ENCODE assay signal across 9 cellular contexts in the genomic region with DNA sequence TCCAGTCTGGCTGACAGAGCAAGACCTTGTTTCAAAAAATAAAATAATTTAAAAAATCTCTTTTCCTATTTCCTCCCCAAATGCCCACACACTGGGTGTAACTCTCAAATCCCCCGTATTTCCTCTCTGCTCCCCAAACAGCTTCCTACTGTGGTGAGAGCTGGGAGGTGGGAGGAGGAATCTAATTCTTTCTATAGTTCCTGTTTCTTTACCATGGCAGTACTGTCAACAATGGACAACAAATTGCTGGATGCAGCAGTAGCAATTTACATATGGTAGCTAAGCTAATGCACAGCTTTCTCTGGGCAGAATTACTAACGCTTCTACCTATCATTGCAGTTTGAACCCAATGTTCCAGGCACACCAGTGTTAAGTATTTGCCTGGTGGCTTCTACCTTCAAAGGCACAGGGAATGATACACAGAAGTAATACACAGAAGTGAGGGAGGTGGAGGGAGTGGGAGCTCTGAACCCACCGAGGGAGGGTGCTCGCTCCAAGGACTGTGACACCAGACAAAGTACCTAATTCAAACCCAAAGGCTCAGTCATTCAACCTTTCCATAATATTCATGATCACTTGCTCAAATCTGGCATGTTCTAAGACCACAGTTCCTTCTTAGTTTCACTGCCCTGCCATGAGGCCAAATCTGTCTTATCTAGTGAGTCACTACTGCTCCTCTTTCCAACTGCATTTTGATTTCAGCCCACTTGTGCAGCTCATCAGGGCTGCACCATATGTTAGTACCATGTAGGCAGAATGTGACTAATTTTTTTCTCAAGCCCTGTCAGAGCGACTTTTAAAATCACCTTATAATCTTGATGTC. TPM values are rescaled to one million over a fixed set of nuclear protein-coding genes. Genes with fewer than 3 reads are reported as not detected.
DNase-seq lines count a peak whose midpoint lies in the region; ATAC-seq, FAIRE-seq and TF ChIP-seq lines count a peak whose summit lies in the region.
"Had no signal": no experiment of that assay in that cellular context is flagged by ENCODE, and none has a peak within 500 bp of the region (broad histone marks: within the 10 kb centered on the region; RNA-seq: fewer than 3 reads in every experiment).

No MANE protein-coding gene starts in this region.

- intact Hi-C loops in Calu3 (cut with micrococcal nuclease; ENCODE audit: unreplicated experiment) (no loop called here), K562 (cut with micrococcal nuclease) (loop anchor here (5.0 kb wide), 1 partner anchor 37 kb away; the partner anchor contains the start of gene CELF1), upper lobe of right lung (cut with DNase I) (no loop called here)

- H3K79me2 ChIP-seq in OCI-LY1 (ENCODE audit: insufficient read depth, low read length), result peaks cover 94% of the 10 kb centered on the region
- H3K79me2 ChIP-seq in K562 (ENCODE audit: control insufficient read depth, insufficient read depth, low read length), result peaks cover 96% of the 10 kb centered on the region

- peaks cover 7% of the 10 kb centered on the region for H3K9me1 ChIP-seq in K562 (ENCODE audit: control insufficient read depth, insufficient read depth, low read length)

- H3K4me1 Mint-ChIP-seq in Calu3 (ENCODE audit: low read depth, unreplicated experiment) (peaks cover 41% of the 10 kb centered on the region), memory B cell (peaks cover 29% of the 10 kb centered on the region)

- H3K4me3 Mint-ChIP-seq in Calu3 (ENCODE audit: low read depth, unreplicated experiment) (no peak overlapping the region), memory B cell (peak overlapping the region; percentile 62)

- H3K27ac ChIP-seq in HEK293 (ENCODE audit: extremely low read depth, low read depth, low read length), result no peak overlapping the region
- H3K27ac ChIP-seq in OCI-LY1 (ENCODE audit: low read depth, low read length, poor library complexity, severe bottlenecking), result peak overlapping the region; percentile 75
- H3K27ac ChIP-seq in K562 (ENCODE audit: extremely low read depth, low read depth, low read length), result peak overlapping the region; percentile 48; the same call in 1 of the 3 replicates
- H3K27ac ChIP-seq in upper lobe of right lung, result peak overlapping the region; percentile 64

- ATAC-seq in K562 (peak; percentile 63), memory B cell (ENCODE audit: low read depth) (peak; percentile 21), upper lobe of right lung (peak; percentile 89), HG02571 (IDR thresholded peaks at IDR 0.05; ENCODE audit: unreplicated experiment) (no peak)

- H3K4me1 ChIP-seq in HEK293 (ENCODE audit: control insufficient read depth, insufficient read depth, low read length) (peaks cover 23% of the 10 kb centered on the region), OCI-LY1 (ENCODE audit: insufficient read depth, low read length, severe bottlenecking) (peaks cover 86% of the 10 kb centered on the region), K562 (replicated peaks in 1 of 2; ENCODE audit: control insufficient read depth in 2 of 2, insufficient read depth in 2 of 2, low read length in 2 of 2) (peaks cover 37 to 59% of the 10 kb centered on the region in 2 experiments), upper lobe of right lung (peaks cover 80% of the 10 kb centered on the region)

- peak overlapping the region; percentile 4; the same call in 1 of the 2 replicates for H3K4me2 ChIP-seq in OCI-LY1 (ENCODE audit: low read length)
- H3K4me2 ChIP-seq in K562 (ENCODE audit: insufficient read depth, low read length), result 0 out of 2 replicates have a peak overlapping the region, but pooled peaks have one; percentile 25

- CTCF ChIA-PET in Calu3 (lab: Charles Lee) (interaction anchor here (0.5 to 1.4 kb wide), 4 partner anchors 14 to 70 kb away, joined by 3 to 5 read pairs (median 4); no protein-coding TSS in a partner anchor), HEK293 (lab: Yijun Ruan, JAX) (interaction anchor here (1.1 kb wide), 1 partner anchor 62 kb away, joined by 3 read pairs; no protein-coding TSS in a partner anchor), K562 (lab: Yijun Ruan, JAX; ENCODE audit: low intra/inter-chr PET ratio) (no interaction called here)

- 29% methylated on average over 5 of the region's 5 CpGs for WGBS in K562 (ENCODE audit: insufficient coverage, low coverage, missing lambda C conversion rate)

- H3K4me3 ChIP-seq in HEK293 (ENCODE audit: low read depth, low read length) (no peak overlapping the region), OCI-LY1 (ENCODE audit: low read depth, low read length, poor library complexity, severe bottlenecking) (no peak overlapping the region), K562 (no peak overlapping the region), upper lobe of right lung (no peak overlapping the region)

- no peaks in the 10 kb centered on the region for H3K27me3 ChIP-seq in OCI-LY1 (ENCODE audit: insufficient read depth, low read length)
- H3K27me3 ChIP-seq in K562 (ENCODE audit: control insufficient read depth in 2 of 2, insufficient read depth in 2 of 2, low read length in 2 of 2), result no peaks in the 10 kb centered on the region
- H3K27me3 ChIP-seq in upper lobe of right lung, result no peaks in the 10 kb centered on the region

- POLR2A ChIA-PET in HEK293 (lab: Yijun Ruan, JAX) (no interaction called here), K562 (lab: Yijun Ruan, JAX) (interaction anchor here (0.7 to 3.8 kb wide), 8 partner anchors 10 to 37 kb away, joined by 3 to 10 read pairs (median 3); no protein-coding TSS in a partner anchor)

- H3K9me3 Mint-ChIP-seq in Calu3 (ENCODE audit: low read depth, unreplicated experiment), result no peaks in the 10 kb centered on the region
- no peaks in the 10 kb centered on the region for H3K9me3 Mint-ChIP-seq in memory B cell

- no peaks in the 10 kb centered on the region for H3K9me3 ChIP-seq in HEK293 (ENCODE audit: control insufficient read depth, insufficient read depth, low read depth, low read length)
- no peaks in the 10 kb centered on the region for H3K9me3 ChIP-seq in OCI-LY1 (ENCODE audit: low read length)
- H3K9me3 ChIP-seq in K562 (replicated peaks; ENCODE audit: control insufficient read depth, insufficient read depth, low read depth, low read length), result no peaks in the 10 kb centered on the region
- no peaks in the 10 kb centered on the region for H3K9me3 ChIP-seq in upper lobe of right lung

- no peak for TF ChIP-seq POLR2A in K562 (conservative IDR thresholded peaks at IDR 0.05)

- no peaks in the 10 kb centered on the region; the same call in 1 of the 2 replicates for H3F3A ChIP-seq in OCI-LY1 (ENCODE audit: insufficient read depth, low read length)

- TF ChIP-seq EP300 in K562 (IDR thresholded peaks at IDR 0.05; ENCODE audit: low read length), result peak; percentile 33; the same call in 1 of the 2 replicates

- BruUV-seq in Calu3 (replicated peaks; lab: Mats Ljungman, UMichigan), result no TSS peak
- TSS peak; percentile 19 for BruUV-seq in K562 (replicated peaks; lab: Mats Ljungman, UMichigan)

- peak overlapping the region; percentile 77 for H3K27ac Mint-ChIP-seq in Calu3 (ENCODE audit: unreplicated experiment)
- H3K27ac Mint-ChIP-seq in memory B cell, result peak overlapping the region; percentile 91

- H2AFZ ChIP-seq in OCI-LY1 (ENCODE audit: low read length) (no peak overlapping the region), K562 (ENCODE audit: low read depth, low read length) (no peak overlapping the region)

- FAIRE-seq in K562 (lab: Jason Lieb, UNC), result peak; percentile 62
- FAIRE-seq: islet of Langerhans had no signal

- in situ Hi-C loops in K562 (cut with MboI), result no loop called here

- peaks cover 11% of the 10 kb centered on the region for H3K36me3 Mint-ChIP-seq in Calu3 (ENCODE audit: insufficient read depth, unreplicated experiment)
- H3K36me3 Mint-ChIP-seq in memory B cell, result peaks cover 6% of the 10 kb centered on the region

- DNase-seq in Calu3 (no peak), K562 (ENCODE audit: extremely low read depth in 1 of 4, low spot score in 3 of 4) (peak; percentile 33 to 70 (median 38)), memory B cell (ENCODE audit: low spot score in 2 of 2) (no peak), upper lobe of right lung (no peak)
- no peak for DNase-seq in effector CD4-positive, alpha-beta T cell

- H3K9ac ChIP-seq in OCI-LY1 (ENCODE audit: low read length), result no peak overlapping the region; the same call in 1 of the 2 replicates
- no peak overlapping the region; a peak in 1 of 4 replicates for H3K9ac ChIP-seq in K562 (ENCODE audit: insufficient read depth in 1 of 2, low read depth in 2 of 2, low read length in 2 of 2)

- H3K9me2 ChIP-seq in OCI-LY1 (ENCODE audit: low read depth, low read length), result no peaks in the 10 kb centered on the region

- H4K20me1 ChIP-seq in OCI-LY1 (ENCODE audit: insufficient read depth, low read length), result no peaks in the 10 kb centered on the region
- H4K20me1 ChIP-seq in K562 (replicated peaks; ENCODE audit: control insufficient read depth, insufficient read depth, low read length), result peaks cover 32% of the 10 kb centered on the region

- no peak for TF ChIP-seq CTCF in Calu3 (IDR thresholded peaks at IDR 0.05; ENCODE audit: unreplicated experiment)
- TF ChIP-seq CTCF in HEK293 (tag by site-specific recombination; IDR thresholded peaks at IDR 0.05), result no peak
- no peak for TF ChIP-seq CTCF in OCI-LY1 (IDR thresholded peaks at IDR 0.05; ENCODE audit: low read length)
- no peak for TF ChIP-seq CTCF in K562 (IDR thresholded peaks at IDR 0.05 in 2 of 3, conservative IDR thresholded peaks at IDR 0.05 in 1 of 3; ENCODE audit: insufficient read depth in 2 of 3, low read depth in 1 of 3, low read length in 3 of 3)
- no peak for TF ChIP-seq CTCF in upper lobe of right lung (IDR thresholded peaks at IDR 0.05)

- no peak for TF ChIP-seq RAD21 in K562 (CRISPR knock-in tag; conservative IDR thresholded peaks at IDR 0.05 in 1 of 2, IDR thresholded peaks at IDR 0.05 in 1 of 2)

- H3K36me3 ChIP-seq in HEK293 (ENCODE audit: control insufficient read depth in 2 of 2, insufficient read depth in 1 of 2, low read length in 2 of 2) (no peaks in the 10 kb centered on the region), OCI-LY1 (ENCODE audit: insufficient read depth, low read length) (no peaks in the 10 kb centered on the region; the same call in 1 of the 2 replicates), K562 (ENCODE audit: control insufficient read depth, insufficient read depth, low read length) (peaks cover 6% of the 10 kb centered on the region; the same call in 2 of the 3 replicates), upper lobe of right lung (no peaks in the 10 kb centered on the region)

- H3K27me3 Mint-ChIP-seq in Calu3 (ENCODE audit: unreplicated experiment), result no peaks in the 10 kb centered on the region
- H3K27me3 Mint-ChIP-seq in memory B cell, result no peaks in the 10 kb centered on the region

RNA-seq across cellular contexts. Expression of gene CELF1, which starts 37.9 kb away (rescaled TPM):
- total RNA-seq in Calu3 (2022) (150 and 157 TPM in 2 replicates), K562 (2014; rRNA removed) (59.2 and 63.9 TPM in 2 replicates), K562 (2014; rRNA removed; fragmentation: Illumina TruSeq; extraction: Trizol) (77.4 and 79.1 TPM in 2 replicates), K562 (2015; rRNA removed; fragmentation: Illumina TruSeq; extraction: Trizol) (65.1 and 71.4 TPM in 2 replicates), K562 (2021) (102 and 111 TPM in 2 replicates), upper lobe of right lung (97.5 TPM)
- total RNA-seq in K562 (2011; cell fraction: chromatin; rRNA removed; ENCODE audit: low replicate concordance), result 291 and 350 TPM in 2 replicates
- 140 and 172 TPM in 2 replicates for total RNA-seq in K562 (2011; cell fraction: nucleolus; rRNA removed)
- total RNA-seq in K562 (2011; cell fraction: nucleoplasm; rRNA removed), result 256 and 337 TPM in 2 replicates
- polyA plus RNA-seq in K562 (2011; rRNA removed) (124 and 142 TPM in 2 replicates), K562 (2014; fragmentation: Illumina TruSeq; extraction: Trizol) (75.0 and 81.6 TPM in 2 replicates), K562 (2014; fragmentation: Nextera tagmentation; extraction: Ambion mirVana) (10 to 100 TPM; 11.3 to 21.6 TPM), K562 (2014; rRNA removed) (82.8 and 88.9 TPM in 2 replicates)
- 75.5 and 93.9 TPM in 2 replicates for polyA plus RNA-seq in K562 (2011; cell fraction: cytosol; rRNA removed)
- polyA plus RNA-seq in K562 (2011; cell fraction: nucleus; rRNA removed), result 276 and 281 TPM in 2 replicates
- 28.5 and 38.8 TPM in 2 replicates for polyA plus RNA-seq in K562 (2012)
- 138 and 183 TPM in 2 replicates for polyA minus RNA-seq in K562 (2011; rRNA and poly(A)+ RNA removed)
- 71.5 and 87.3 TPM in 2 replicates for polyA minus RNA-seq in K562 (2011; cell fraction: cytosol; rRNA and poly(A)+ RNA removed)
- 67.6 and 122 TPM in 2 replicates for polyA minus RNA-seq in K562 (2011; cell fraction: nucleus; rRNA and poly(A)+ RNA removed)

RNA-seq across cellular contexts. Expression of gene PTPMT1, which starts 50.4 kb away (rescaled TPM):
- 49.0 and 49.7 TPM in 2 replicates for total RNA-seq in Calu3 (2022)
- total RNA-seq in K562 (2011; cell fraction: chromatin; rRNA removed; ENCODE audit: low replicate concordance), result 24.4 and 29.4 TPM in 2 replicates
- 46.2 and 48.8 TPM in 2 replicates for total RNA-seq in K562 (2011; cell fraction: nucleolus; rRNA removed)
- 40.4 and 62.1 TPM in 2 replicates for total RNA-seq in K562 (2011; cell fraction: nucleoplasm; rRNA removed)
- 140 and 146 TPM in 2 replicates for total RNA-seq in K562 (2014; rRNA removed)
- total RNA-seq in K562 (2014; rRNA removed; fragmentation: Illumina TruSeq; extraction: Trizol), result 59.3 and 60.4 TPM in 2 replicates
- total RNA-seq in K562 (2015; rRNA removed; fragmentation: Illumina TruSeq; extraction: Trizol), result 61.2 and 65.3 TPM in 2 replicates
- total RNA-seq in K562 (2021), result 67.2 and 83.6 TPM in 2 replicates
- polyA plus RNA-seq in K562 (2011; rRNA removed), result 69.8 and 80.0 TPM in 2 replicates
- polyA plus RNA-seq in K562 (2011; cell fraction: cytosol; rRNA removed), result 103 and 173 TPM in 2 replicates
- polyA plus RNA-seq in K562 (2011; cell fraction: nucleus; rRNA removed), result 29.7 and 32.6 TPM in 2 replicates
- 73.7 and 80.8 TPM in 2 replicates for polyA plus RNA-seq in K562 (2012)
- polyA plus RNA-seq in K562 (2014; fragmentation: Illumina TruSeq; extraction: Trizol), result 66.6 and 73.1 TPM in 2 replicates
- polyA plus RNA-seq in K562 (2014; fragmentation: Nextera tagmentation; extraction: Ambion mirVana), result 10 to 100 TPM; 10.4 to 16.5 TPM
- 109 and 144 TPM in 2 replicates for polyA plus RNA-seq in K562 (2014; rRNA removed)
- polyA minus RNA-seq in K562 (2011; rRNA and poly(A)+ RNA removed), result 31.1 and 36.7 TPM in 2 replicates
- 23.8 and 30.2 TPM in 2 replicates for polyA minus RNA-seq in K562 (2011; cell fraction: cytosol; rRNA and poly(A)+ RNA removed)
- 18.9 and 21.1 TPM in 2 replicates for polyA minus RNA-seq in K562 (2011; cell fraction: nucleus; rRNA and poly(A)+ RNA removed)
- total RNA-seq in upper lobe of right lung, result 75.6 TPM

Comparison
In these comparisons a context has a peak if more than half of its experiments do, and no peak if none do; other contexts are left out.
1. DNase-seq: peak in K562 (4 of 4); none in Calu3 (single experiment), memory B cell (0 of 2), upper lobe of right lung (single experiment) and effector CD4-positive, alpha-beta T cell (single experiment).